In the genomic region with DNA sequence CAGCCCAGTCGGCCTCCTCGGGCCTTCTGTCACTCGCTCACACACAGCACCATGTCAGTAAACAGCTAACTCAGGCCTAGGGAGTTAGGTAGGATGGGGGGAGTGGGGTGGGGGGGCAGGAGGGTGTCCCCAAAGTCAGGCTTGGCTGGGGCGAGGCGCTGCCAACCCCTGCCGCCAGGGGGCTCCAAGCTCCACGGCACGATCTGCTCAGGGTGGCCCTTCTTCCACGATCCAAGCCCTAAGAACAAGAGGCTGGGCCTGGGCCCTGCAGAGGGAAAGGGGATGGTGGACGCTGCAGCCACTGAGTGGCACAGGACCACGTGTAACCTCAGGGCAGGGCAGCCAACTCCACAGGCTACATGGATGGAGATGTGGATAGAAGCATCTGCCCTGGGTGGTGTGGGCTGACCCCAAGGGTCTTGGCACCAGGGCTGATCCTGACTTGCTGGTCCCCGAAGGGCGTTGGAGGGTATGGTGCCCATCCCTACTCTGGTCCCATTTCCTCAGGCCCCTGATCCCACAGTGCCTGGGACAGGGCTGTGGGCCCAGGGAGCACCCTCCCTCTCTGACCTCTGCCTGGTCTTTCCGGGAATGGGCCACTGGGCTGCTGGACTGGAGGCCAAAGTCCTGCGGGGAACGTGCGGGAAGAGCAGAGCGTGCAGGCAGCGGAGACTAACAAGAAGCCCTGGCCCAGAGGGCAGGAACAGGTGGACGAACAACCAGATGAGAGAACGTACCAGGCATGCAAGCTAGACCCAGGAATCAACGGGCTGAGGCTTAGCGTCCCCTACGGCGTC, we compare ENCODE assay signal across 8 cellular contexts. TPM values are rescaled to one million over a fixed set of nuclear protein-coding genes. Genes with fewer than 3 reads are reported as not detected.
DNase-seq lines count a peak whose midpoint lies in the region; ATAC-seq and TF ChIP-seq lines count a peak whose summit lies in the region.

No MANE protein-coding gene starts in this region.

- H3K27ac ChIP-seq in CD8-positive, alpha-beta T cell (ENCODE audit: low read depth, low read length) = no peak overlapping the region
- peak overlapping the region in 3 of 4 donors; percentile 8 to 64 (median 64) for H3K27ac ChIP-seq in gastrocnemius medialis

- intact Hi-C loops in CD8-positive, alpha-beta T cell (cut with DNase I, micrococcal nuclease) = loop anchor here (1.0 to 5.0 kb wide), 5 partner anchors 43 to 315 kb away; partner anchors contain the start of gene RTN4R (in 1 of the 2)
- intact Hi-C loops in left ventricle myocardium superior (cut with micrococcal nuclease) = loop anchor here (5.0 kb wide), 1 partner anchor 42 kb away; no protein-coding TSS in a partner anchor
- intact Hi-C loops in gastrocnemius medialis (cut with DNase I; ENCODE audit: low total_unique reads) = loop anchor here (1.0 to 10.0 kb wide), 3 partner anchors 43 to 157 kb away; partner anchors contain the start of gene DGCR8

- ATAC-seq in CD8-positive, alpha-beta T cell = peak; percentile 88
- peak; percentile 64 for ATAC-seq in activated naive CD8-positive, alpha-beta T cell treated with anti-CD3 and anti-CD28 coated beads, Interleukin-2, amount 50 U/mL, for 24 hours
- ATAC-seq in left ventricle myocardium superior = peak; percentile 71
- ATAC-seq in gastrocnemius medialis = peak; percentile 73 to 75
- ATAC-seq in HG03196 (IDR thresholded peaks at IDR 0.05; ENCODE audit: unreplicated experiment) = no peak
- no peak for ATAC-seq in GM19023 (IDR thresholded peaks at IDR 0.05; ENCODE audit: unreplicated experiment)

- no peak overlapping the region for H3K27ac Mint-ChIP-seq in CD8-positive, alpha-beta T cell
- H3K27ac Mint-ChIP-seq in activated naive CD8-positive, alpha-beta T cell treated with anti-CD3 and anti-CD28 coated beads, Interleukin-2, amount 50 U/mL, for 24 hours = no peak overlapping the region

- H3K27me3 ChIP-seq in CD8-positive, alpha-beta T cell (ENCODE audit: insufficient read depth, low read length) = no peaks in the 10 kb centered on the region
- H3K27me3 ChIP-seq in gastrocnemius medialis = no peaks in the 10 kb centered on the region

- peak; percentile 85 for TF ChIP-seq CTCF in CD8-positive, alpha-beta T cell (IDR thresholded peaks at IDR 0.05)
- TF ChIP-seq CTCF in gastrocnemius medialis (IDR thresholded peaks at IDR 0.05 in 4 of 5, conservative IDR thresholded peaks at IDR 0.05 in 1 of 5) = peak; percentile 85 to 99 (median 94)

- H3K4me3 Mint-ChIP-seq in CD8-positive, alpha-beta T cell = no peak overlapping the region
- H3K4me3 Mint-ChIP-seq in activated naive CD8-positive, alpha-beta T cell treated with anti-CD3 and anti-CD28 coated beads, Interleukin-2, amount 50 U/mL, for 24 hours = no peak overlapping the region

- CTCF ChIA-PET in CD8-positive, alpha-beta T cell (lab: Charles Lee) = interaction anchor here (0.7 to 5.3 kb wide), 14 partner anchors 9 to 314 kb away, joined by 3 to 28 read pairs (median 4); partner anchors contain the start of gene RANBP1

- peaks cover 16% of the 10 kb centered on the region for H3K4me1 Mint-ChIP-seq in CD8-positive, alpha-beta T cell (ENCODE audit: low read depth)
- peaks cover 13% of the 10 kb centered on the region for H3K4me1 Mint-ChIP-seq in activated naive CD8-positive, alpha-beta T cell treated with anti-CD3 and anti-CD28 coated beads, Interleukin-2, amount 50 U/mL, for 24 hours

- POLR2A ChIA-PET in CD8-positive, alpha-beta T cell (lab: Charles Lee) = interaction anchor here (0.6 to 1.3 kb wide), 3 partner anchors 98 to 160 kb away, joined by 3 read pairs; partner anchors contain the start of gene TRMT2A

- DNase-seq in CD8-positive, alpha-beta T cell = peak; percentile 66 to 89 (median 76)
- DNase-seq in HK-2 (ENCODE audit: unreplicated experiment) = peak; percentile 68
- peak; percentile 63 for DNase-seq in T follicular helper cell (ENCODE audit: low read depth)
- DNase-seq in activated naive CD8-positive, alpha-beta T cell treated with anti-CD3 and anti-CD28 coated beads, Interleukin-2, amount 50 U/mL, for 24 hours = peak; percentile 83
- DNase-seq in left ventricle myocardium superior = peak; percentile 85
- DNase-seq in gastrocnemius medialis = peak; percentile 35 to 55

- TF ChIP-seq POLR2A in gastrocnemius medialis (IDR thresholded peaks at IDR 0.05) = no peak

- H3K4me1 ChIP-seq in CD8-positive, alpha-beta T cell (ENCODE audit: insufficient read depth, low read length) = peaks cover 16% of the 10 kb centered on the region
- peaks cover 0 to 8% of the 10 kb centered on the region in 2 donors for H3K4me1 ChIP-seq in gastrocnemius medialis

- H3K36me3 Mint-ChIP-seq in CD8-positive, alpha-beta T cell = peaks cover 22% of the 10 kb centered on the region
- peaks cover 6% of the 10 kb centered on the region for H3K36me3 Mint-ChIP-seq in activated naive CD8-positive, alpha-beta T cell treated with anti-CD3 and anti-CD28 coated beads, Interleukin-2, amount 50 U/mL, for 24 hours (ENCODE audit: low read depth)

- in situ Hi-C loops in gastrocnemius medialis (cut with MboI; ENCODE audit: low sequenced_read_pairs in 4 of 4) = loop anchor here in 3 of 4 donors (5.0 kb wide), 1 partner anchor 42 kb away; no protein-coding TSS in a partner anchor

- no peaks in the 10 kb centered on the region for H3K9me3 Mint-ChIP-seq in CD8-positive, alpha-beta T cell
- H3K9me3 Mint-ChIP-seq in activated naive CD8-positive, alpha-beta T cell treated with anti-CD3 and anti-CD28 coated beads, Interleukin-2, amount 50 U/mL, for 24 hours = no peaks in the 10 kb centered on the region

- H3K36me3 ChIP-seq in CD8-positive, alpha-beta T cell (ENCODE audit: insufficient read depth, low read length) = no peaks in the 10 kb centered on the region
- H3K36me3 ChIP-seq in gastrocnemius medialis = peaks cover 0 to 20% of the 10 kb centered on the region in 2 donors

- H3K27me3 Mint-ChIP-seq in CD8-positive, alpha-beta T cell (ENCODE audit: low read depth) = no peaks in the 10 kb centered on the region
- H3K27me3 Mint-ChIP-seq in activated naive CD8-positive, alpha-beta T cell treated with anti-CD3 and anti-CD28 coated beads, Interleukin-2, amount 50 U/mL, for 24 hours = no peaks in the 10 kb centered on the region

- H3K9me3 ChIP-seq in CD8-positive, alpha-beta T cell (ENCODE audit: low read length) = no peaks in the 10 kb centered on the region
- no peaks in the 10 kb centered on the region for H3K9me3 ChIP-seq in gastrocnemius medialis

- no peak overlapping the region for H3K4me3 ChIP-seq in CD8-positive, alpha-beta T cell (ENCODE audit: low read depth, low read length)
- no peak overlapping the region for H3K4me3 ChIP-seq in gastrocnemius medialis

RNA-seq across cellular contexts. Expression of gene TXNRD2, which starts 29.1 kb away (rescaled TPM):
- 10 to 100 TPM; 11.0 to 14.1 TPM for total RNA-seq in CD8-positive, alpha-beta T cell
- total RNA-seq in left ventricle myocardium superior (42.4 TPM), gastrocnemius medialis (10 to 100 TPM in 3 of 4 donors, 1 to 10 TPM in 1; 9.0 to 18.0 (median 14.4) TPM)

RNA-seq across cellular contexts. Expression of gene COMT, which starts 29.1 kb away (rescaled TPM):
- 10 to 100 TPM; 10.5 to 11.0 TPM for total RNA-seq in CD8-positive, alpha-beta T cell
- total RNA-seq in left ventricle myocardium superior (83.4 TPM), gastrocnemius medialis (100 to 1,000 TPM; 154 to 255 (median 223) TPM)

RNA-seq across cellular contexts. Expression of gene ARVCF, which starts 45.9 kb away (rescaled TPM):
- total RNA-seq in CD8-positive, alpha-beta T cell = 1 to 10 TPM; 1.1 to 2.3 TPM
- total RNA-seq in left ventricle myocardium superior (26.8 TPM), gastrocnemius medialis (10 to 100 TPM in 3 of 4 donors, 1 to 10 TPM in 1; 6.9 to 19.6 (median 18.0) TPM)

RNA-seq across cellular contexts. Expression of gene TANGO2, which starts 50.2 kb away (rescaled TPM):
- total RNA-seq in CD8-positive, alpha-beta T cell = 10 to 100 TPM in 1 of 2 experiments, 1 to 10 TPM in 1; 9.2 to 11.4 TPM
- total RNA-seq in left ventricle myocardium superior (71.5 TPM), gastrocnemius medialis (100 to 1,000 TPM in 1 of 4 donors, 10 to 100 TPM in 3; 43.0 to 115 (median 52.5) TPM)

Comparison
In these comparisons a context has a peak if more than half of its experiments do, and no peak if none do; other contexts are left out.
1. ATAC-seq: peak in CD8-positive, alpha-beta T cell (single experiment), activated naive CD8-positive, alpha-beta T cell treated with anti-CD3 and anti-CD28 coated beads, Interleukin-2, amount 50 U/mL, for 24 hours (single experiment), left ventricle myocardium superior (single experiment) and gastrocnemius medialis (2 of 2); none in HG03196 (single experiment) and GM19023 (single experiment).
2. Peak in every context shown above with its lines, with median percentiles within 50 percentile points of each other: DNase-seq.